ENCODE assay signal across 1 cellular context in genomic region chr14:74950795-74951442, GRCh38.
TF ChIP-seq lines count a peak whose summit lies in the region.

No MANE protein-coding gene starts in this region.

TF ChIP-seq in WTC11, 78 proteins besides CTCF, POLR2A, EP300 and RAD21 (continued from another document):
- TF ChIP-seq HMGXB4 (CRISPR knock-in tag; IDR thresholded peaks at IDR 0.05) (no peak), CREB1 (CRISPR knock-in tag; IDR thresholded peaks at IDR 0.05) (no peak), NR2C2 (CRISPR knock-in tag; IDR thresholded peaks at IDR 0.05) (no peak)
- TF ChIP-seq, protein P1, sequence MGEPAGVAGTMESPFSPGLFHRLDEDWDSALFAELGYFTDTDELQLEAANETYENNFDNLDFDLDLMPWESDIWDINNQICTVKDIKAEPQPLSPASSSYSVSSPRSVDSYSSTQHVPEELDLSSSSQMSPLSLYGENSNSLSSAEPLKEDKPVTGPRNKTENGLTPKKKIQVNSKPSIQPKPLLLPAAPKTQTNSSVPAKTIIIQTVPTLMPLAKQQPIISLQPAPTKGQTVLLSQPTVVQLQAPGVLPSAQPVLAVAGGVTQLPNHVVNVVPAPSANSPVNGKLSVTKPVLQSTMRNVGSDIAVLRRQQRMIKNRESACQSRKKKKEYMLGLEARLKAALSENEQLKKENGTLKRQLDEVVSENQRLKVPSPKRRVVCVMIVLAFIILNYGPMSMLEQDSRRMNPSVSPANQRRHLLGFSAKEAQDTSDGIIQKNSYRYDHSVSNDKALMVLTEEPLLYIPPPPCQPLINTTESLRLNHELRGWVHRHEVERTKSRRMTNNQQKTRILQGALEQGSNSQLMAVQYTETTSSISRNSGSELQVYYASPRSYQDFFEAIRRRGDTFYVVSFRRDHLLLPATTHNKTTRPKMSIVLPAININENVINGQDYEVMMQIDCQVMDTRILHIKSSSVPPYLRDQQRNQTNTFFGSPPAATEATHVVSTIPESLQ (CRISPR knock-in tag; IDR thresholded peaks at IDR 0.05) = no peak
- TF ChIP-seq, protein P2, sequence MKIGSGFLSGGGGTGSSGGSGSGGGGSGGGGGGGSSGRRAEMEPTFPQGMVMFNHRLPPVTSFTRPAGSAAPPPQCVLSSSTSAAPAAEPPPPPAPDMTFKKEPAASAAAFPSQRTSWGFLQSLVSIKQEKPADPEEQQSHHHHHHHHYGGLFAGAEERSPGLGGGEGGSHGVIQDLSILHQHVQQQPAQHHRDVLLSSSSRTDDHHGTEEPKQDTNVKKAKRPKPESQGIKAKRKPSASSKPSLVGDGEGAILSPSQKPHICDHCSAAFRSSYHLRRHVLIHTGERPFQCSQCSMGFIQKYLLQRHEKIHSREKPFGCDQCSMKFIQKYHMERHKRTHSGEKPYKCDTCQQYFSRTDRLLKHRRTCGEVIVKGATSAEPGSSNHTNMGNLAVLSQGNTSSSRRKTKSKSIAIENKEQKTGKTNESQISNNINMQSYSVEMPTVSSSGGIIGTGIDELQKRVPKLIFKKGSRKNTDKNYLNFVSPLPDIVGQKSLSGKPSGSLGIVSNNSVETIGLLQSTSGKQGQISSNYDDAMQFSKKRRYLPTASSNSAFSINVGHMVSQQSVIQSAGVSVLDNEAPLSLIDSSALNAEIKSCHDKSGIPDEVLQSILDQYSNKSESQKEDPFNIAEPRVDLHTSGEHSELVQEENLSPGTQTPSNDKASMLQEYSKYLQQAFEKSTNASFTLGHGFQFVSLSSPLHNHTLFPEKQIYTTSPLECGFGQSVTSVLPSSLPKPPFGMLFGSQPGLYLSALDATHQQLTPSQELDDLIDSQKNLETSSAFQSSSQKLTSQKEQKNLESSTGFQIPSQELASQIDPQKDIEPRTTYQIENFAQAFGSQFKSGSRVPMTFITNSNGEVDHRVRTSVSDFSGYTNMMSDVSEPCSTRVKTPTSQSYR (CRISPR knock-in tag; IDR thresholded peaks at IDR 0.05) = no peak
- TF ChIP-seq, protein P3, sequence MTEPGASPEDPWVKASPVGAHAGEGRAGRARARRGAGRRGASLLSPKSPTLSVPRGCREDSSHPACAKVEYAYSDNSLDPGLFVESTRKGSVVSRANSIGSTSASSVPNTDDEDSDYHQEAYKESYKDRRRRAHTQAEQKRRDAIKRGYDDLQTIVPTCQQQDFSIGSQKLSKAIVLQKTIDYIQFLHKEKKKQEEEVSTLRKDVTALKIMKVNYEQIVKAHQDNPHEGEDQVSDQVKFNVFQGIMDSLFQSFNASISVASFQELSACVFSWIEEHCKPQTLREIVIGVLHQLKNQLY (CRISPR knock-in tag; IDR thresholded peaks at IDR 0.05) = no peak
